Comparison of ENCODE assay signal across 27 cellular contexts in the genomic region with DNA sequence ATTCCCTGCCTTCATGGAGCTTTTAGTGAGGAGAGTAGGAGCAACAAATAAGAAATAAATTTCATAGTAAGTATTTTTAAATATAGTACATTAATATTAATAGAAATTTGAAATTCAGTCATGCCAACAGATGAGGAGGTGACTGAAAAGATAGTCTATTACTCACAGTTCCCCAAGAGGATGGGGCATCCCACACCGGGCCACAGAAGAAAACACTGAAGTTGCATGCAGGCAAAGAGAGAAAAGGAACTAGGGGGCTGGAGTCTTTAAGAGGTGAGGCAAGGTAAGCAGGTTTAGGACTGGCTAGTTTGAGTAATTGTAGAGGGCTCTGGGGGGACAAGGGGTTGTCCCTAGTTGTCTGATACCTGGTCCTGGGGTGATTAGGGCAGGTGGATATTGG.
"Had no signal": no experiment of that assay in that cellular context is flagged by ENCODE, and none has a peak within 500 bp of the region (broad histone marks: within the 10 kb centered on the region; RNA-seq: fewer than 3 reads in every experiment).

No MANE protein-coding gene starts in this region.

- ATAC-seq: naive thymus-derived CD8-positive, alpha-beta T cell; natural killer cell treated with Interleukin-12 subunit alpha and Interleukin-12 subunit beta and Interleukin-15 and Interleukin-18, amount 100 ng/mL, for 72 hours; pancreas; right cardiac atrium; right lobe of liver; stimulated activated memory B cell treated with anti-CD40 and anti-IgM and Interleukin-4, amounts not matched to agents 10 μg/mL and 1 μg/mL and 100 μg/mL, for 72 hours had no signal

- H3K4me1 Mint-ChIP-seq: naive thymus-derived CD8-positive, alpha-beta T cell; nephron progenitor cell; neural crest cell had no signal

- H3K4me3 ChIP-seq: pancreas, prostate gland, right lobe of liver, sigmoid colon, spleen, stomach, thoracic aorta, thyroid gland, tibial nerve, upper lobe of left lung, vagina had no signal

- H3K27me3 ChIP-seq: neutrophil, pancreas, right lobe of liver, sigmoid colon, spleen, stomach, thyroid gland, tibial nerve, upper lobe of left lung, vagina had no signal

- DNase-seq: naive B cell; naive thymus-derived CD8-positive, alpha-beta T cell; nephron progenitor cell; nucleus accumbens; pancreas; right cardiac atrium; right lobe of liver; sigmoid colon; spleen; stimulated activated CD4-positive, alpha-beta T cell treated with anti-CD3 and anti-CD28 coated beads, Interleukin-12 subunit alpha, Interleukin-12 subunit beta, amount 100 ng/mL, for 4 hours; stimulated activated CD4-positive, alpha-beta T cell treated with anti-CD3 and anti-CD28 coated beads, Interleukin-1b, Interleukin-23, amount 100 ng/mL, for 48 hours; stimulated activated CD4-positive, alpha-beta T cell treated with anti-CD3 and anti-CD28 coated beads, Interleukin-4, amount 100 ng/mL, for 1 hour; stimulated activated CD4-positive, alpha-beta T cell treated with anti-CD3 and anti-CD28 coated beads, Interleukin-4, amount 100 ng/mL, for 4 hours; stimulated activated CD8-positive, alpha-beta memory T cell treated with anti-CD3 and anti-CD28 coated beads, Interleukin-4, amount 100 ng/mL, for 48 hours; stimulated activated naive CD4-positive, alpha-beta T cell treated with Interleukin-2 at 50 U/mL for 16 hours; stomach; thyroid gland; upper lobe of left lung had no signal

- H3K27me3 Mint-ChIP-seq: stimulated activated memory B cell treated with anti-CD40 and anti-IgM and Interleukin-4, amounts not matched to agents 10 μg/mL and 1 μg/mL and 100 μg/mL, for 72 hours had no signal

- H3K9me3 Mint-ChIP-seq: naive B cell; naive thymus-derived CD8-positive, alpha-beta T cell; natural killer cell treated with Interleukin-12 subunit alpha and Interleukin-12 subunit beta and Interleukin-15 and Interleukin-18, amount 100 ng/mL, for 72 hours; nephron progenitor cell; neural crest cell; stimulated activated memory B cell treated with anti-CD40 and anti-IgM and Interleukin-4, amounts not matched to agents 10 μg/mL and 1 μg/mL and 100 μg/mL, for 72 hours; stimulated activated naive CD8-positive, alpha-beta T cell treated with anti-CD3 and anti-CD28 coated beads, Interleukin-15, Interleukin-2, amounts not matched to agents 100 ng/mL and 50 ng/mL, for 24 hours had no signal

- H3K36me3 Mint-ChIP-seq: naive B cell; naive thymus-derived CD8-positive, alpha-beta T cell; natural killer cell treated with Interleukin-12 subunit alpha and Interleukin-12 subunit beta and Interleukin-15 and Interleukin-18, amount 100 ng/mL, for 72 hours; stimulated activated memory B cell treated with anti-CD40 and anti-IgM and Interleukin-4, amounts not matched to agents 10 μg/mL and 1 μg/mL and 100 μg/mL, for 72 hours had no signal

- H3K36me3 ChIP-seq: neutrophil, pancreas, prostate gland, right lobe of liver, sigmoid colon, spleen, stomach, thoracic aorta, thyroid gland, tibial nerve, upper lobe of left lung, vagina had no signal

- H3K4me1 ChIP-seq: prostate gland, tibial nerve, vagina had no signal

- H3K4me3 Mint-ChIP-seq: naive B cell; naive thymus-derived CD8-positive, alpha-beta T cell; natural killer cell treated with Interleukin-12 subunit alpha and Interleukin-12 subunit beta and Interleukin-15 and Interleukin-18, amount 100 ng/mL, for 72 hours; nephron progenitor cell; neural crest cell; stimulated activated memory B cell treated with anti-CD40 and anti-IgM and Interleukin-4, amounts not matched to agents 10 μg/mL and 1 μg/mL and 100 μg/mL, for 72 hours; stimulated activated naive CD8-positive, alpha-beta T cell treated with anti-CD3 and anti-CD28 coated beads, Interleukin-15, Interleukin-2, amounts not matched to agents 100 ng/mL and 50 ng/mL, for 24 hours had no signal

- H3K27ac ChIP-seq: neutrophil, pancreas, prostate gland, right lobe of liver, sigmoid colon, stomach, thoracic aorta, thyroid gland, tibial nerve, upper lobe of left lung, vagina had no signal

- H3K27ac Mint-ChIP-seq: naive B cell; naive thymus-derived CD8-positive, alpha-beta T cell; natural killer cell treated with Interleukin-12 subunit alpha and Interleukin-12 subunit beta and Interleukin-15 and Interleukin-18, amount 100 ng/mL, for 72 hours; nephron progenitor cell; stimulated activated memory B cell treated with anti-CD40 and anti-IgM and Interleukin-4, amounts not matched to agents 10 μg/mL and 1 μg/mL and 100 μg/mL, for 72 hours; stimulated activated naive CD8-positive, alpha-beta T cell treated with anti-CD3 and anti-CD28 coated beads, Interleukin-15, Interleukin-2, amounts not matched to agents 100 ng/mL and 50 ng/mL, for 24 hours had no signal

- H3K9me3 ChIP-seq: neutrophil, prostate gland, right lobe of liver, sigmoid colon, spleen, stomach, thoracic aorta, thyroid gland, tibial nerve, upper lobe of left lung, vagina had no signal
